Comparison of ENCODE assay signal across 7 cellular contexts in the genomic region with DNA sequence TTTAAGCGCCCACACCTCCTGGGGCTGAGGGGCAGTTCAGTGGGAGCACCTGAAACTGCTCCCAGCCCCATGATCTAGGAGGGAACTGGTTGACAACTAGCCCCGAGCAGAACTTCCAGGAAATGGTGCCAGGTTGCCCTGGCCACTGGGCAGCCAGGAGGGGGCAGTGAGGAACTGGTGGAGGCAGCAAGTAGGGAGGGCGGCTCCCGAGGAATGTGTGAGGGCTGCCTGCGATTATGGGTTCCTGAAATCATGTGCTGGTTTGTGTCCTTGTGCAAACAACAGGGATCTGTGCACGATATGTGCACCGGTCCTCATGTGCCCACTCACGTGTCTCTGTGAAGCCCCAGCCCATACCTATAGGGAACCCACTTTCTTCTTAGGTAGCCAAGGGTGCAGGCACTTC. TPM values are rescaled to one million over a fixed set of nuclear protein-coding genes. Genes with fewer than 3 reads are reported as not detected.
DNase-seq lines count a peak whose midpoint lies in the region; TF ChIP-seq lines count a peak whose summit lies in the region.

No MANE protein-coding gene starts in this region.

- H3K4me1 ChIP-seq in MM.1S (ENCODE audit: low read length) (peaks cover 2% of the 10 kb centered on the region; the same call in 1 of the 2 replicates), suprapubic skin (peaks cover 89% of the 10 kb centered on the region)

- no peaks in the 10 kb centered on the region for H3K79me2 ChIP-seq in MM.1S (ENCODE audit: low read length)

- no peaks in the 10 kb centered on the region for H3F3A ChIP-seq in MM.1S (ENCODE audit: insufficient read depth, low read length)

- H3K36me3 ChIP-seq in MM.1S (replicated peaks; ENCODE audit: insufficient read depth, low read length) (no peaks in the 10 kb centered on the region), suprapubic skin (peaks cover 15% of the 10 kb centered on the region)

- TF ChIP-seq POLR2A in lower leg skin (IDR thresholded peaks at IDR 0.05) (no peak), suprapubic skin (IDR thresholded peaks at IDR 0.05) (no peak)

- no peak overlapping the region for H2AFZ ChIP-seq in MM.1S (ENCODE audit: low read length)

- no peak overlapping the region for H3K27ac ChIP-seq in MM.1S (ENCODE audit: low read length)
- peak overlapping the region; percentile 89 for H3K27ac ChIP-seq in suprapubic skin

- no peaks in the 10 kb centered on the region for H3K9me2 ChIP-seq in MM.1S (replicated peaks; ENCODE audit: insufficient read depth, low read length)

- intact Hi-C loops in lower leg skin (cut with DNase I; ENCODE audit: low total_unique reads) = loop anchor here (10.0 kb wide), 1 partner anchor 262 kb away; no protein-coding TSS in a partner anchor

- no peak for TF ChIP-seq EP300 in suprapubic skin (IDR thresholded peaks at IDR 0.05)

- H3K9ac ChIP-seq in MM.1S (ENCODE audit: low read length) = no peak overlapping the region

- no peaks in the 10 kb centered on the region for H4K20me1 ChIP-seq in MM.1S (ENCODE audit: insufficient read depth, low read length)

- H3K27me3 ChIP-seq in MM.1S (replicated peaks; ENCODE audit: insufficient read depth, low read length) = no peaks in the 10 kb centered on the region
- no peaks in the 10 kb centered on the region for H3K27me3 ChIP-seq in suprapubic skin

- H3K9me3 ChIP-seq in MM.1S (replicated peaks; ENCODE audit: insufficient read depth, low read length) = no peaks in the 10 kb centered on the region
- H3K9me3 ChIP-seq in suprapubic skin = no peaks in the 10 kb centered on the region

- no peak overlapping the region for H3K4me2 ChIP-seq in MM.1S (ENCODE audit: low read depth, low read length)

- no peak overlapping the region for H3K4me3 ChIP-seq in MM.1S (ENCODE audit: low read length)
- no peak overlapping the region for H3K4me3 ChIP-seq in lower leg skin (ENCODE audit: low read depth, poor library complexity, severe bottlenecking)
- H3K4me3 ChIP-seq in suprapubic skin = no peak overlapping the region

- 24 to 37% methylated on average over 8 of the region's 8 CpGs for WGBS in lower leg skin, 2 donors
- WGBS in suprapubic skin = 22% methylated on average over 5 of the region's 8 CpGs

- DNase-seq in GF-D8 (lab: John Stamatoyannopoulos, UW) (peak; percentile 69), MM.1S (no peak), dedifferentiated amniotic fluid mesenchymal stem cell (ENCODE audit: extremely low spot score) (peak; percentile 40), lower leg skin (ENCODE audit: low spot score in 2 of 2) (peak; percentile 78 to 95), suprapubic skin (ENCODE audit: low spot score in 2 of 2) (peak in 1 of 2 donors; percentile 90), T-helper 2 cell (no peak)
- no peak for DNase-seq in stimulated activated CD4-positive, alpha-beta T cell treated with anti-CD3 and anti-CD28 coated beads, Interleukin-1b, Interleukin-23, amount 100 ng/mL, for 48 hours

- TF ChIP-seq CTCF in MM.1S (IDR thresholded peaks at IDR 0.05; ENCODE audit: low read length) (peak; percentile 15; the same call in 1 of the 2 replicates), lower leg skin (IDR thresholded peaks at IDR 0.05) (no peak), suprapubic skin (IDR thresholded peaks at IDR 0.05) (peak; percentile 12 to 46)

RNA-seq across cellular contexts. Expression of a gene that starts 9.9 kb away (rescaled TPM):
- total RNA-seq in lower leg skin (1 to 10 TPM in 2 of 4 donors, under 1 TPM in 2; 0.22 to 1.3 (median 0.68) TPM), suprapubic skin (under 1 TPM in 2 of 4 donors, not detected in 2; 0.36 to 0.81 TPM)

RNA-seq across cellular contexts. Expression of a gene that starts 19.2 kb away (rescaled TPM):
- total RNA-seq in lower leg skin (10 to 100 TPM in 2 of 4 donors, 1 to 10 TPM in 2; 4.3 to 12.0 (median 10.0) TPM), suprapubic skin (10 to 100 TPM in 2 of 4 donors, 1 to 10 TPM in 2; 5.9 to 14.3 (median 10.3) TPM)

RNA-seq across cellular contexts. Expression of a gene that starts 27.7 kb away (rescaled TPM):
- total RNA-seq in lower leg skin = 1 to 10 TPM in 3 of 4 donors, not detected in 1; 1.0 to 6.5 (median 1.7) TPM
- total RNA-seq in suprapubic skin = 1 to 10 TPM; 2.3 to 7.1 (median 3.7) TPM

RNA-seq across cellular contexts. Expression of a gene that starts 35.6 kb away (rescaled TPM):
- total RNA-seq in lower leg skin (100 to 1,000 TPM in 2 of 4 donors, 10 to 100 TPM in 2; 85.0 to 140 (median 100) TPM), suprapubic skin (100 to 1,000 TPM in 3 of 4 donors, 10 to 100 TPM in 1; 85.4 to 147 (median 137) TPM)

Comparison
In these comparisons a context has a peak if more than half of its experiments do, and no peak if none do; other contexts are left out.
1. DNase-seq: peak in GF-D8 (single experiment), dedifferentiated amniotic fluid mesenchymal stem cell (single experiment) and lower leg skin (2 of 2); none in MM.1S (single experiment), T-helper 2 cell (0 of 5) and stimulated activated CD4-positive, alpha-beta T cell treated with anti-CD3 and anti-CD28 coated beads, Interleukin-1b, Interleukin-23, amount 100 ng/mL, for 48 hours (single experiment).
2. CTCF ChIP-seq: peak in MM.1S (single experiment) and suprapubic skin (2 of 2); none in lower leg skin (0 of 3).